ENCODE assay signal across 9 cellular contexts in the genomic region with DNA sequence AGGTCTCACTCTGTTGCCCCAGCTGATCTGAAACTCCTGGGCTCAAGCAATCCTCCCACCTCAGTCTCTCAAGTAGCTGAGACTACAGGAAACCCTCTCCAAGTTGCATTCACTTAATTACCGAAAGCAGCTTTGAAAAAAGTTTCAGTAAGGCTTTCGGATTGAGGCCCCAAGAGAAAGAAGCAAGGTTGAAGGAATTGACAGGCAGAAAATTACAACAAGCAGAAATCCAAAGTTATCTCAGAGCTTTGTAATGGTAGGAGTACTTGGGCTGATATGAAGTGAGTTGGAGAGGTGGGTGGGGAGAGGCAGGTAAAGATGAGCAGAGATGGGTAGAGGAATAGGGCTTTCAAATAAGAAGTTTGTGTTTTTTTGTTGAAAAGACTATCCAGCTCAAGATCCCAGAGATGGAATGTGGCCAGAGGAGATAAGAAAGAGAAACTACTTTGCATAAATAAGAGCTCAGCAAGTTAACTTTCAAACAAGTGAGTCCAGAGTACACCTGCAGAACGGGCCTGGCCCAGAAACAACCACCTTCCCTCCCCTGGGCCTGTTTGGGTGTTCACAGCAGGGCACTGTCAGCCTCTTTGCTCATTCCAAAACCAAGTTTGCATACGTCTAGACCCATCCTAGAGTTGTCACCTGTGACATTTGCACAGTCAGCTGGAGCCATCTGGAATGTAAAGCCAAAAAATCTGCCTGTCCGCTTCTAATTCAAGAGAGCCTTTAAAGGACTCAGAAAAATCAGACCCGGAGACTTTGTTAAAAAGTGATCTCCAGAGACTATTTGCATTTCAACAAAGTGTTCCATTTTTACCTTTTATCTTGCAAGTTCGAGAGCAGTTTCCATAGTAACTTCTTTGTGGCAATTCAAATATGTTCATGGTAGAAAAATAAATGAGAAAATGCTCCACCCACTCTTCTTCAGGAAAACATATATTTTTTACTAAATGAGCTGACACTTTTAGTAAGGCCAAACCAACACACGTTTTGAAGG. TPM values are rescaled to one million over a fixed set of nuclear protein-coding genes. Genes with fewer than 3 reads are reported as not detected.
DNase-seq lines count a peak whose midpoint lies in the region; ATAC-seq, FAIRE-seq and TF ChIP-seq lines count a peak whose summit lies in the region.
"Had no signal": no experiment of that assay in that cellular context is flagged by ENCODE, and none has a peak within 500 bp of the region (broad histone marks: within the 10 kb centered on the region; RNA-seq: fewer than 3 reads in every experiment).

No MANE protein-coding gene starts in this region.

- no peaks in the 10 kb centered on the region for H3K27me3 ChIP-seq in HepG2 (ENCODE audit: control insufficient read depth in 1 of 2, insufficient read depth in 2 of 2, low read length in 2 of 2)
- H3K27me3 ChIP-seq in right cardiac atrium (ENCODE audit: control insufficient read depth, insufficient read depth): no peaks in the 10 kb centered on the region

- H3K79me2 ChIP-seq in HepG2 (ENCODE audit: insufficient read depth, low read length): peaks cover 24% of the 10 kb centered on the region

- ATAC-seq in GM18520 (IDR thresholded peaks at IDR 0.05; ENCODE audit: unreplicated experiment): peak; percentile 54
- ATAC-seq in GM21619 (IDR thresholded peaks at IDR 0.05; ENCODE audit: unreplicated experiment): peak; percentile 78
- peak; percentile 75 for ATAC-seq in HG03571 (IDR thresholded peaks at IDR 0.05; ENCODE audit: unreplicated experiment)
- peak; percentile 18; the same call in 2 of the 3 replicates for ATAC-seq in HepG2
- ATAC-seq in right cardiac atrium: no peak

- no peaks in the 10 kb centered on the region for H3K36me3 ChIP-seq in HepG2 (replicated peaks in 1 of 2; ENCODE audit: control insufficient read depth in 1 of 2, insufficient read depth in 2 of 2, low read length in 2 of 2)

- peak overlapping the region; percentile 87 for H3K4me2 ChIP-seq in HepG2 (ENCODE audit: low read depth, low read length)

- peak; percentile 12 for DNase-seq in HepG2 (ENCODE audit: low spot score)
- DNase-seq in right cardiac atrium: no peak
- no peak for DNase-seq in globus pallidus (ENCODE audit: low spot score)
- no peak for DNase-seq in SK-N-DZ (ENCODE audit: low spot score)
- DNase-seq in NCI-H128 (lab: John Stamatoyannopoulos, UW; ENCODE audit: unreplicated experiment): no peak
- DNase-seq: activated CD4-positive, CD25-positive, alpha-beta regulatory T cell treated with anti-CD3 and anti-CD28 coated beads, Interleukin-2, amount 50 U/mL, for 72 hours had no signal

- peak overlapping the region; percentile 22; the same call in 1 of the 2 replicates for H3K9ac ChIP-seq in HepG2 (ENCODE audit: insufficient read depth, low read depth, low read length)

- H3K4me3 ChIP-seq in HepG2 (replicated peaks in 1 of 3; ENCODE audit: insufficient read depth in 1 of 3, low read depth in 2 of 3, low read length in 3 of 3) (peak overlapping the region; percentile 32 to 64 (median 43); a peak in 4 of 6 replicates), right cardiac atrium (ENCODE audit: low read length) (no peak overlapping the region)

- H3K4me1 ChIP-seq in HepG2 (ENCODE audit: insufficient read depth, low read length): peaks cover 46% of the 10 kb centered on the region
- no peaks in the 10 kb centered on the region for H3K4me1 ChIP-seq in right cardiac atrium (ENCODE audit: control insufficient read depth, insufficient read depth, low read length)

- POLR2A ChIA-PET in HepG2 (lab: Yijun Ruan, JAX): no interaction called here

- FAIRE-seq in HepG2 (lab: Jason Lieb, UNC): peak; percentile 76

- H2AFZ ChIP-seq in HepG2 (ENCODE audit: low read length): peak overlapping the region; percentile 92

- no TSS peak for BruUV-seq in HepG2 (replicated peaks; lab: Mats Ljungman, UMichigan)

- TF ChIP-seq CTCF in HepG2 (CRISPR knock-in tag; IDR thresholded peaks at IDR 0.05): no peak

- CTCF ChIA-PET in HepG2 (lab: Yijun Ruan, JAX; ENCODE audit: low intra/inter-chr PET ratio, low total read pairs): no interaction called here

- H3K9me3 ChIP-seq in HepG2 (ENCODE audit: low read length) (no peaks in the 10 kb centered on the region), right cardiac atrium (ENCODE audit: control insufficient read depth, low read length) (no peaks in the 10 kb centered on the region)

- no peak for TF ChIP-seq RAD21 in HepG2 (CRISPR knock-in tag; IDR thresholded peaks at IDR 0.05)

- TF ChIP-seq POLR2A in HepG2 (IDR thresholded peaks at IDR 0.05; ENCODE audit: insufficient read depth in 1 of 2, low read depth in 2 of 2, low read length in 2 of 2): no peak

- TF ChIP-seq EP300 in HepG2 (IDR thresholded peaks at IDR 0.05; ENCODE audit: low read depth in 2 of 2, low read length in 2 of 2) (no peak), HepG2 (CRISPR knock-in tag; IDR thresholded peaks at IDR 0.05; ENCODE audit: borderline replicate concordance) (no peak)

- H4K20me1 ChIP-seq in HepG2 (ENCODE audit: insufficient read depth, low read length): peaks cover 2% of the 10 kb centered on the region

- peak overlapping the region; percentile 49 for H3K27ac ChIP-seq in HepG2 (ENCODE audit: extremely low read length, insufficient read depth, low read length)
- H3K27ac ChIP-seq in right cardiac atrium (ENCODE audit: low read length): no peak overlapping the region

- in situ Hi-C loops in HepG2 (cut with HindIII; ENCODE audit: extremely low pct_ligation_motif_present, low pct_unique_long_range_greater_than_20kb): no loop called here

- intact Hi-C loops in HepG2 (cut with micrococcal nuclease; ENCODE audit: unreplicated experiment) (no loop called here), right cardiac atrium (cut with DNase I) (loop anchor here in 1 of 4 donors (5.0 kb wide), 1 partner anchor 86 kb away; no protein-coding TSS in a partner anchor)

- WGBS in HepG2 (ENCODE audit: low lambda C conversion rate): 4% methylated on average over 8 of the region's 8 CpGs
- WGBS in right cardiac atrium: 82% methylated on average over 8 of the region's 8 CpGs

TF ChIP-seq in HepG2, 621 proteins besides CTCF, POLR2A, EP300 and RAD21 (continues in another document):
- peak; percentile 53; the same call in 1 of the 2 replicates for TF ChIP-seq HNF4A (CRISPR knock-in tag; IDR thresholded peaks at IDR 0.05)
- no peak for TF ChIP-seq ZNF17 (CRISPR knock-in tag; IDR thresholded peaks at IDR 0.05)
- TF ChIP-seq HNF4G (IDR thresholded peaks at IDR 0.05; ENCODE audit: borderline replicate concordance, low read depth, low read length): peak; percentile 35; the same call in 1 of the 2 replicates
- TF ChIP-seq HNF4G (CRISPR knock-in tag; IDR thresholded peaks at IDR 0.05; ENCODE audit: borderline replicate concordance, low read depth): no peak
- TF ChIP-seq, protein P1, sequence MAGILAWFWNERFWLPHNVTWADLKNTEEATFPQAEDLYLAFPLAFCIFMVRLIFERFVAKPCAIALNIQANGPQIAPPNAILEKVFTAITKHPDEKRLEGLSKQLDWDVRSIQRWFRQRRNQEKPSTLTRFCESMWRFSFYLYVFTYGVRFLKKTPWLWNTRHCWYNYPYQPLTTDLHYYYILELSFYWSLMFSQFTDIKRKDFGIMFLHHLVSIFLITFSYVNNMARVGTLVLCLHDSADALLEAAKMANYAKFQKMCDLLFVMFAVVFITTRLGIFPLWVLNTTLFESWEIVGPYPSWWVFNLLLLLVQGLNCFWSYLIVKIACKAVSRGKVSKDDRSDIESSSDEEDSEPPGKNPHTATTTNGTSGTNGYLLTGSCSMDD (CRISPR knock-in tag; IDR thresholded peaks at IDR 0.05): no peak

RNA-seq across cellular contexts. Expression of a gene that starts 2.3 kb away (rescaled TPM):
- total RNA-seq in HepG2 (2016; rRNA removed; fragmentation: Illumina TruSeq; extraction: Trizol) (64.0 and 82.9 TPM in 2 replicates), right cardiac atrium (10 to 100 TPM; 58.6 to 77.0 (median 61.2) TPM)
- 7.8 and 9.3 TPM in 2 replicates for total RNA-seq in HepG2 (2016; cell fraction: cytosol; rRNA removed; fragmentation: Illumina TruSeq; extraction: Trizol; ENCODE audit: low read depth)
- 63.2 and 76.8 TPM in 2 replicates for total RNA-seq in HepG2 (2016; cell fraction: insoluble cytoplasmic fraction; rRNA removed; fragmentation: Illumina TruSeq; extraction: Trizol)
- 19.7 and 23.3 TPM in 2 replicates for total RNA-seq in HepG2 (2016; cell fraction: membrane; rRNA removed; fragmentation: Illumina TruSeq; extraction: Trizol)
- total RNA-seq in HepG2 (2016; cell fraction: nucleus; rRNA removed; fragmentation: Illumina TruSeq; extraction: Trizol): 55.0 and 63.4 TPM in 2 replicates
- polyA plus RNA-seq in HepG2 (2011; rRNA removed) (104 and 119 TPM in 2 replicates), right cardiac atrium (27.0 TPM)
- polyA plus RNA-seq in HepG2 (2011; cell fraction: cytosol; rRNA removed): 86.7 and 91.6 TPM in 2 replicates
- 138 and 160 TPM in 2 replicates for polyA plus RNA-seq in HepG2 (2011; cell fraction: nucleus; rRNA removed)
- polyA plus RNA-seq in HepG2 (2012): 44.7 and 46.4 TPM in 2 replicates
- 2.5 and 3.0 TPM in 2 replicates for polyA plus RNA-seq in HepG2 (2016; cell fraction: cytosol; fragmentation: Illumina TruSeq; extraction: Trizol; ENCODE audit: low read depth)
- 70.7 and 71.6 TPM in 2 replicates for polyA plus RNA-seq in HepG2 (2016; cell fraction: insoluble cytoplasmic fraction; fragmentation: Illumina TruSeq; extraction: Trizol; ENCODE audit: low read depth)
- 8.3 and 8.8 TPM in 2 replicates for polyA plus RNA-seq in HepG2 (2016; cell fraction: membrane; fragmentation: Illumina TruSeq; extraction: Trizol; ENCODE audit: low read depth)
- polyA plus RNA-seq in HepG2 (2016; cell fraction: nucleus; fragmentation: Illumina TruSeq; extraction: Trizol; ENCODE audit: insufficient read depth, low read depth): 88.3 and 90.6 TPM in 2 replicates
- 263 and 323 TPM in 2 replicates for polyA minus RNA-seq in HepG2 (2011; rRNA and poly(A)+ RNA removed; ENCODE audit: low replicate concordance)
- 52.7 and 54.0 TPM in 2 replicates for polyA minus RNA-seq in HepG2 (2011; cell fraction: cytosol; rRNA and poly(A)+ RNA removed)
- polyA minus RNA-seq in HepG2 (2011; cell fraction: nucleus; rRNA and poly(A)+ RNA removed): 71.2 and 76.1 TPM in 2 replicates
- 89.6 and 96.3 TPM in 2 replicates for polyA plus RNA-seq in SK-N-DZ (2014; cell fraction: cytosol; rRNA removed)
- polyA plus RNA-seq in SK-N-DZ (2014; cell fraction: nucleus; rRNA removed): 159 and 276 TPM in 2 replicates

Comparison
In these comparisons a context has a peak if more than half of its experiments do, and no peak if none do; other contexts are left out.
1. ATAC-seq: peak in GM18520 (single experiment), GM21619 (single experiment), HG03571 (single experiment) and HepG2 (single experiment); none in right cardiac atrium (0 of 2).